In the genomic region with DNA sequence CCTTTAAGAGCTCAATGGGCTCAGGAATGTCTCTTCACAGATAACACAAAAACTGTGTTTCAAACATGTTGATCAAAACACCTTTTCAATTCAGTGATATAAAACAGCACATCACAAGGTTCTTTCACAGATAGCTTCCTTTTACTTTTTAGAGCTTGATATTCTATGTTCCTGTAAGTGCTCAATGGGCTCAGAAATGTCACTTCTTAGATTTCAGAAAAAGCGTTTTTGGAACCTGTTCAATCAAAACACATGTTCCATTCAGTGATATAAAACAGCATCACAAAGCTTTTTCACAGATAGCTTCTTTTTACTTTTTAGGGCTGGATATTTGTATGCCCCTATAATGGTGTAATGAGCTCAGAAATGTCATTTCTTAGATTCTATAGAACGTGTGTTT, we compare ENCODE assay signal across 2 cellular contexts.
TF ChIP-seq lines count a peak whose summit lies in the region.

No MANE protein-coding gene starts in this region.

TF ChIP-seq in HCT116, 20 proteins besides CTCF, POLR2A, EP300 and RAD21 (continued from another document):
- no peak for TF ChIP-seq ZBTB33 (IDR thresholded peaks at IDR 0.05; ENCODE audit: extremely low read depth, insufficient replicate concordance, low read length)
- no peak for TF ChIP-seq EZH2 (IDR thresholded peaks at IDR 0.05)
- TF ChIP-seq REST (IDR thresholded peaks at IDR 0.05; ENCODE audit: low read depth) = no peak
- no peak for TF ChIP-seq SP1 (IDR thresholded peaks at IDR 0.05; ENCODE audit: low read depth)
- no peak for TF ChIP-seq ZNF274 (IDR thresholded peaks at IDR 0.05; ENCODE audit: low read depth, low read length)
- TF ChIP-seq YY1 (IDR thresholded peaks at IDR 0.05; ENCODE audit: extremely low read depth, insufficient replicate concordance, low read depth, low read length) = no peak
- TF ChIP-seq ZFX (IDR thresholded peaks at IDR 0.05) = no peak
- TF ChIP-seq ATF3 (IDR thresholded peaks at IDR 0.05) = no peak
- TF ChIP-seq TCF7L2 (IDR thresholded peaks at IDR 0.05; ENCODE audit: borderline replicate concordance, extremely low read depth, insufficient read depth, insufficient read length) = no peak

TF ChIP-seq in SK-N-SH treated with all-trans-retinoic acid at 6 μM for 48 hours, 23 proteins besides CTCF, POLR2A, EP300 and RAD21 (continued from another document):
- TF ChIP-seq PATZ1 (CRISPR knock-in tag; IDR thresholded peaks at IDR 0.05; ENCODE audit: borderline replicate concordance) (no peak), BACH2 (CRISPR knock-in tag; IDR thresholded peaks at IDR 0.05; ENCODE audit: borderline replicate concordance) (no peak), ZC3H10 (CRISPR knock-in tag; IDR thresholded peaks at IDR 0.05) (no peak), ZNF70 (CRISPR knock-in tag; IDR thresholded peaks at IDR 0.05) (no peak), ZNF565 (CRISPR knock-in tag; conservative IDR thresholded peaks at IDR 0.05; ENCODE audit: low read depth) (no peak), OSR1 (CRISPR knock-in tag; IDR thresholded peaks at IDR 0.05) (no peak), TOX (CRISPR knock-in tag; IDR thresholded peaks at IDR 0.05; ENCODE audit: borderline replicate concordance) (no peak), TCF4 (CRISPR knock-in tag; IDR thresholded peaks at IDR 0.05; ENCODE audit: borderline replicate concordance) (peak; percentile 33; the same call in 1 of the 2 replicates)
